ENCODE assay signal across 31 cellular contexts in genomic region chr10:33492914-33493313, GRCh38.
"Had no signal": no experiment of that assay in that cellular context is flagged by ENCODE, and none has a peak within 500 bp of the region (broad histone marks: within the 10 kb centered on the region; RNA-seq: fewer than 3 reads in every experiment).

No MANE protein-coding gene starts in this region.

- H3K36me3 Mint-ChIP-seq: activated CD8-positive, alpha-beta memory T cell treated with anti-CD3 and anti-CD28 coated beads, Interleukin-2, amount 10 ng/mL, durations not matched to agents 7 days and 5 days; activated naive CD4-positive, alpha-beta T cell treated with anti-CD3 and anti-CD28 coated beads, Interleukin-2, amount 50 U/mL, for 24 hours; immature natural killer cell; natural killer cell treated with Interleukin-12 subunit alpha and Interleukin-12 subunit beta and Interleukin-15 and Interleukin-18, amount 100 ng/mL, for 72 hours; stimulated activated effector memory CD8-positive, alpha-beta T cell treated with anti-CD3 and anti-CD28 coated beads, Interleukin-12 subunit alpha, Interleukin-12 subunit beta, amount 100 ng/mL, for 72 hours had no signal

- H3K4me2 ChIP-seq: hepatocyte had no signal

- H3K4me1 ChIP-seq: foreskin keratinocyte, left lung, pancreas had no signal

- H3K4me1 Mint-ChIP-seq: activated CD4-positive, alpha-beta memory T cell treated with anti-CD3 and anti-CD28 coated beads, Interleukin-2, amount 10 ng/mL, durations not matched to agents 7 days and 5 days; activated CD4-positive, alpha-beta T cell treated with anti-CD3 and anti-CD28 coated beads, Interleukin-2, amount 10 ng/mL, durations not matched to agents 24 days and 14 days; activated CD8-positive, alpha-beta memory T cell treated with anti-CD3 and anti-CD28 coated beads, Interleukin-2, amount 10 ng/mL, durations not matched to agents 7 days and 5 days; activated naive CD4-positive, alpha-beta T cell treated with anti-CD3 and anti-CD28 coated beads, Interleukin-2, amount 50 U/mL, for 24 hours; immature natural killer cell; stimulated activated effector memory CD8-positive, alpha-beta T cell treated with anti-CD3 and anti-CD28 coated beads, Interleukin-12 subunit alpha, Interleukin-12 subunit beta, amount 100 ng/mL, for 72 hours; stimulated activated naive CD8-positive, alpha-beta T cell treated with anti-CD3 and anti-CD28 coated beads, Interleukin-15, amount 100 ng/mL, for 72 hours had no signal

- ATAC-seq: activated CD4-positive, CD25-positive, alpha-beta regulatory T cell treated with anti-CD3 and anti-CD28 coated beads, Interleukin-2, amount 50 U/mL, for 24 hours; activated CD8-positive, alpha-beta memory T cell treated with anti-CD3 and anti-CD28 coated beads, Interleukin-2, amount 10 ng/mL, durations not matched to agents 7 days and 5 days; esophagus mucosa; foreskin keratinocyte; left lung; natural killer cell treated with Interleukin-12 subunit alpha and Interleukin-12 subunit beta and Interleukin-15 and Interleukin-18, amount 100 ng/mL, for 72 hours; pancreas; right cardiac atrium; stimulated activated effector memory CD8-positive, alpha-beta T cell treated with anti-CD3 and anti-CD28 coated beads, Interleukin-12 subunit alpha, Interleukin-12 subunit beta, amount 100 ng/mL, for 72 hours; stimulated activated naive CD8-positive, alpha-beta T cell treated with anti-CD3 and anti-CD28 coated beads, Interleukin-15, amount 100 ng/mL, for 72 hours had no signal

- H3K27ac Mint-ChIP-seq: activated CD4-positive, alpha-beta memory T cell treated with anti-CD3 and anti-CD28 coated beads, Interleukin-2, amount 10 ng/mL, durations not matched to agents 7 days and 5 days; activated CD4-positive, alpha-beta T cell treated with anti-CD3 and anti-CD28 coated beads, Interleukin-2, amount 10 ng/mL, durations not matched to agents 24 days and 14 days; activated CD8-positive, alpha-beta memory T cell treated with anti-CD3 and anti-CD28 coated beads, Interleukin-2, amount 10 ng/mL, durations not matched to agents 7 days and 5 days; activated naive CD4-positive, alpha-beta T cell treated with anti-CD3 and anti-CD28 coated beads, Interleukin-2, amount 50 U/mL, for 24 hours; activated T-helper 1 cell treated with anti-CD3 and anti-CD28 coated beads, Interleukin-12 subunit alpha, Interleukin-12 subunit beta, Interleukin-2, Interleukin-4 antibody, amounts not matched to agents 30 ng/mL and 10 ng/mL and 1 ng/mL, durations not matched to agents 14 hours and 24 hours and 36 hours; immature natural killer cell; natural killer cell treated with Interleukin-12 subunit alpha and Interleukin-12 subunit beta and Interleukin-15 and Interleukin-18, amount 100 ng/mL, for 72 hours; stimulated activated effector memory CD8-positive, alpha-beta T cell treated with anti-CD3 and anti-CD28 coated beads, Interleukin-12 subunit alpha, Interleukin-12 subunit beta, amount 100 ng/mL, for 72 hours; stimulated activated naive CD8-positive, alpha-beta T cell treated with anti-CD3 and anti-CD28 coated beads, Interleukin-15, amount 100 ng/mL, for 72 hours had no signal

- H3K9me3 Mint-ChIP-seq: activated CD4-positive, alpha-beta memory T cell treated with anti-CD3 and anti-CD28 coated beads, Interleukin-2, amount 10 ng/mL, durations not matched to agents 7 days and 5 days; activated naive CD4-positive, alpha-beta T cell treated with anti-CD3 and anti-CD28 coated beads, Interleukin-2, amount 50 U/mL, for 24 hours; activated T-helper 1 cell treated with anti-CD3 and anti-CD28 coated beads, Interleukin-12 subunit alpha, Interleukin-12 subunit beta, Interleukin-2, Interleukin-4 antibody, amounts not matched to agents 30 ng/mL and 10 ng/mL and 1 ng/mL, durations not matched to agents 14 hours and 24 hours and 36 hours; immature natural killer cell; natural killer cell treated with Interleukin-12 subunit alpha and Interleukin-12 subunit beta and Interleukin-15 and Interleukin-18, amount 100 ng/mL, for 72 hours; stimulated activated effector memory CD8-positive, alpha-beta T cell treated with anti-CD3 and anti-CD28 coated beads, Interleukin-12 subunit alpha, Interleukin-12 subunit beta, amount 100 ng/mL, for 72 hours; stimulated activated naive CD8-positive, alpha-beta T cell treated with anti-CD3 and anti-CD28 coated beads, Interleukin-15, amount 100 ng/mL, for 72 hours had no signal

- H3K9me3 ChIP-seq: adrenal gland, left lung, pancreas, tibial artery had no signal

- H3K27ac ChIP-seq: foreskin keratinocyte, hepatocyte, left lung, pancreas, skin epidermis, VCaP had no signal

- H3K4me3 Mint-ChIP-seq: activated CD4-positive, alpha-beta memory T cell treated with anti-CD3 and anti-CD28 coated beads, Interleukin-2, amount 10 ng/mL, durations not matched to agents 7 days and 5 days; activated CD4-positive, alpha-beta T cell treated with anti-CD3 and anti-CD28 coated beads, Interleukin-2, amount 10 ng/mL, durations not matched to agents 24 days and 14 days; activated CD8-positive, alpha-beta memory T cell treated with anti-CD3 and anti-CD28 coated beads, Interleukin-2, amount 10 ng/mL, durations not matched to agents 7 days and 5 days; activated naive CD4-positive, alpha-beta T cell treated with anti-CD3 and anti-CD28 coated beads, Interleukin-2, amount 50 U/mL, for 24 hours; activated T-helper 1 cell treated with anti-CD3 and anti-CD28 coated beads, Interleukin-12 subunit alpha, Interleukin-12 subunit beta, Interleukin-2, Interleukin-4 antibody, amounts not matched to agents 30 ng/mL and 10 ng/mL and 1 ng/mL, durations not matched to agents 14 hours and 24 hours and 36 hours; immature natural killer cell; natural killer cell treated with Interleukin-12 subunit alpha and Interleukin-12 subunit beta and Interleukin-15 and Interleukin-18, amount 100 ng/mL, for 72 hours; stimulated activated effector memory CD8-positive, alpha-beta T cell treated with anti-CD3 and anti-CD28 coated beads, Interleukin-12 subunit alpha, Interleukin-12 subunit beta, amount 100 ng/mL, for 72 hours; stimulated activated naive CD8-positive, alpha-beta T cell treated with anti-CD3 and anti-CD28 coated beads, Interleukin-15, amount 100 ng/mL, for 72 hours had no signal

- H3K4me3 ChIP-seq: adrenal gland, hepatocyte, left lung, pancreas, skin epidermis, tibial artery had no signal

- DNase-seq: activated CD4-positive, alpha-beta memory T cell treated with anti-CD3 and anti-CD28 coated beads, Interleukin-2, amount 10 ng/mL, durations not matched to agents 7 days and 5 days; activated CD4-positive, alpha-beta T cell treated with anti-CD3 and anti-CD28 coated beads, Interleukin-2, amount 10 ng/mL, durations not matched to agents 24 days and 14 days; activated CD8-positive, alpha-beta memory T cell treated with anti-CD3 and anti-CD28 coated beads, Interleukin-2, amount 10 ng/mL, durations not matched to agents 7 days and 5 days; activated gamma-delta T cell treated with Interleukin-2 at 50 U/mL for 16 hours; activated T-cell treated with anti-CD3 and anti-CD28 coated beads for 4 hours; adrenal gland; central memory CD4-positive, alpha-beta T cell; effector memory CD4-positive, alpha-beta T cell; foreskin keratinocyte; glutamatergic neuron; immature natural killer cell; kidney glomerular epithelial cell; left lung; pancreas; right cardiac atrium; stimulated activated CD4-positive, alpha-beta T cell treated with anti-CD3 and anti-CD28 coated beads, Interleukin-1b, Interleukin-23, amount 100 ng/mL, for 48 hours; stimulated activated naive CD8-positive, alpha-beta T cell treated with anti-CD3 and anti-CD28 coated beads, Interleukin-15, amount 100 ng/mL, for 72 hours; T-helper 2 cell; tibial artery had no signal

- FAIRE-seq: astrocyte, colon, endothelial cell of umbilical vein, pancreas had no signal
